Comparison of ENCODE assay signal across 3 cellular contexts in genomic region chr1:63826246-63826861, GRCh38. TPM values are rescaled to one million over a fixed set of nuclear protein-coding genes. Genes with fewer than 3 reads are reported as not detected.
"Had no signal": no experiment of that assay in that cellular context is flagged by ENCODE, and none has a peak within 500 bp of the region (broad histone marks: within the 10 kb centered on the region; RNA-seq: fewer than 3 reads in every experiment).

No MANE protein-coding gene starts in this region.

RNA-seq across cellular contexts. Expression of gene ROR1, which starts 52.5 kb away (rescaled TPM):
- total RNA-seq: activated CD4-positive, alpha-beta T cell treated with anti-CD3 and anti-CD28 coated beads, Interleukin-2, amount 10 ng/mL, durations not matched to agents 7 days and 5 days; activated CD8-positive, alpha-beta T cell treated with anti-CD3 and anti-CD28 coated beads, Interleukin-2, amount 10 ng/mL, durations not matched to agents 7 days and 5 days; activated naive CD8-positive, alpha-beta T cell treated with anti-CD3 and anti-CD28 coated beads, Interleukin-2, amount 10 ng/mL, durations not matched to agents 7 days and 5 days had no signal
